Comparison of ENCODE assay signal across 8 cellular contexts in genomic region chr3:150762662-150763121, GRCh38. TPM values are rescaled to one million over a fixed set of nuclear protein-coding genes. Genes with fewer than 3 reads are reported as not detected.
DNase-seq lines count a peak whose midpoint lies in the region; ATAC-seq and TF ChIP-seq lines count a peak whose summit lies in the region.

No MANE protein-coding gene starts in this region.

- peaks cover 46% of the 10 kb centered on the region for H3K4me1 Mint-ChIP-seq in activated CD8-positive, alpha-beta memory T cell treated with anti-CD3 and anti-CD28 coated beads, Interleukin-2, amount 10 ng/mL, durations not matched to agents 7 days and 5 days
- peaks cover 40 to 66% (median 48%) of the 10 kb centered on the region in 3 donors for H3K4me1 Mint-ChIP-seq in naive B cell

- H3K27me3 Mint-ChIP-seq in activated CD8-positive, alpha-beta memory T cell treated with anti-CD3 and anti-CD28 coated beads, Interleukin-2, amount 10 ng/mL, durations not matched to agents 7 days and 5 days, result no peaks in the 10 kb centered on the region
- H3K27me3 Mint-ChIP-seq in naive B cell, result no peaks in the 10 kb centered on the region

- peak overlapping the region; percentile 91 for H3K4me3 Mint-ChIP-seq in activated CD8-positive, alpha-beta memory T cell treated with anti-CD3 and anti-CD28 coated beads, Interleukin-2, amount 10 ng/mL, durations not matched to agents 7 days and 5 days
- H3K4me3 Mint-ChIP-seq in naive B cell, result peak overlapping the region in 6 of 8 donors; percentile 54 to 99 (median 96)

- peak overlapping the region; percentile 98 for H3K27ac Mint-ChIP-seq in activated CD8-positive, alpha-beta memory T cell treated with anti-CD3 and anti-CD28 coated beads, Interleukin-2, amount 10 ng/mL, durations not matched to agents 7 days and 5 days
- H3K27ac Mint-ChIP-seq in naive B cell, result peak overlapping the region in 4 of 6 donors; percentile 76 to 100 (median 98)

- H3K36me3 Mint-ChIP-seq in activated CD8-positive, alpha-beta memory T cell treated with anti-CD3 and anti-CD28 coated beads, Interleukin-2, amount 10 ng/mL, durations not matched to agents 7 days and 5 days, result peaks cover 25% of the 10 kb centered on the region
- H3K36me3 Mint-ChIP-seq in naive B cell, result peaks cover 0 to 6% of the 10 kb centered on the region in 2 donors

- TF ChIP-seq CTCF in cardiac fibroblast (IDR thresholded peaks at IDR 0.05; ENCODE audit: low read depth, low read length), result no peak

- no peaks in the 10 kb centered on the region for H3K9me3 Mint-ChIP-seq in activated CD8-positive, alpha-beta memory T cell treated with anti-CD3 and anti-CD28 coated beads, Interleukin-2, amount 10 ng/mL, durations not matched to agents 7 days and 5 days (ENCODE audit: low read depth)
- H3K9me3 Mint-ChIP-seq in naive B cell, result peaks cover 0 to 2% (median 0%) of the 10 kb centered on the region in 7 donors

- CTCF ChIA-PET in activated CD8-positive, alpha-beta memory T cell treated with anti-CD3 and anti-CD28 coated beads, Interleukin-2, amount 10 ng/mL, durations not matched to agents 7 days and 5 days (lab: Charles Lee), result interaction anchor here (1.0 to 3.1 kb wide), 12 partner anchors 19 to 405 kb away, joined by 3 to 23 read pairs (median 4); partner anchors contain the start of genes ERICH6, SELENOT and TSC22D2

- no peak for ATAC-seq in activated CD8-positive, alpha-beta memory T cell treated with anti-CD3 and anti-CD28 coated beads, Interleukin-2, amount 10 ng/mL, durations not matched to agents 7 days and 5 days
- ATAC-seq in HG03442 (IDR thresholded peaks at IDR 0.05; ENCODE audit: unreplicated experiment) (peak; percentile 2), naive B cell (ENCODE audit: low read depth in 2 of 2) (peak in 1 of 2 donors; percentile 1), sciatic nerve (no peak)

- H3K4me3 ChIP-seq in cardiac fibroblast (replicated peaks in 1 of 2; ENCODE audit: low read depth in 2 of 2, low read length in 2 of 2), result peak overlapping the region; percentile 88 to 94

- DNase-seq in activated CD8-positive, alpha-beta memory T cell treated with anti-CD3 and anti-CD28 coated beads, Interleukin-2, amount 10 ng/mL, durations not matched to agents 7 days and 5 days, result no peak
- DNase-seq in activated CD8-positive, alpha-beta memory T cell treated with anti-CD3 and anti-CD28 coated beads, Interleukin-2, amount 50 U/mL, for 4 hours, result no peak
- no peak for DNase-seq in cardiac fibroblast (ENCODE audit: low read depth in 2 of 2)
- DNase-seq in naive B cell, result no peak
- no peak for DNase-seq in kidney tubule cell (ENCODE audit: low spot score)
- DNase-seq in sciatic nerve (ENCODE audit: low spot score), result no peak
- DNase-seq in cerebellar nuclear complex (lab: John Stamatoyannopoulos, UW), result no peak

- intact Hi-C loops in sciatic nerve (cut with DNase I), result no loop called here

RNA-seq across cellular contexts. Expression of gene SIAH2, which starts 0.3 kb away (rescaled TPM):
- total RNA-seq in activated CD8-positive, alpha-beta memory T cell treated with anti-CD3 and anti-CD28 coated beads, Interleukin-2, amount 10 ng/mL, durations not matched to agents 7 days and 5 days, result 10 to 100 TPM; 34.7 to 54.2 TPM
- polyA plus RNA-seq in naive B cell (ENCODE audit: low read depth in 6 of 6), result 100 to 1,000 TPM in 2 of 6 donors, 10 to 100 TPM in 4; 49.7 to 121 (median 78.9) TPM
- 19.1 TPM for total RNA-seq in sciatic nerve

RNA-seq across cellular contexts. Expression of gene ERICH6, which starts 59.0 kb away (rescaled TPM):
- not detected for total RNA-seq in activated CD8-positive, alpha-beta memory T cell treated with anti-CD3 and anti-CD28 coated beads, Interleukin-2, amount 10 ng/mL, durations not matched to agents 7 days and 5 days
- polyA plus RNA-seq in naive B cell (ENCODE audit: low read depth in 6 of 6), result under 1 TPM in 2 of 6 donors, not detected in 4; 0.58 to 0.88 TPM
- total RNA-seq in sciatic nerve, result 0.49 TPM
